Comparison of ENCODE assay signal across 13 cellular contexts in genomic region chr19:371501-372160, GRCh38. TPM values are rescaled to one million over a fixed set of nuclear protein-coding genes. Genes with fewer than 3 reads are reported as not detected.
DNase-seq lines count a peak whose midpoint lies in the region; ATAC-seq, FAIRE-seq and TF ChIP-seq lines count a peak whose summit lies in the region.
"Had no signal": no experiment of that assay in that cellular context is flagged by ENCODE, and none has a peak within 500 bp of the region (broad histone marks: within the 10 kb centered on the region; RNA-seq: fewer than 3 reads in every experiment).

No MANE protein-coding gene starts in this region.

- no peak overlapping the region for H3K4me3 ChIP-seq in kidney (ENCODE audit: low read length in 2 of 2)
- H3K4me3 ChIP-seq: SJSA1, thoracic aorta had no signal

- POLR2A ChIA-PET in activated naive CD8-positive, alpha-beta T cell treated with anti-CD3 and anti-CD28 coated beads, Interleukin-2, amount 10 ng/mL, durations not matched to agents 7 days and 5 days (lab: Charles Lee) = interaction anchor here (0.5 kb wide), 1 partner anchor 24 kb away, joined by 3 read pairs; no protein-coding TSS in a partner anchor

- H3K27me3 Mint-ChIP-seq in activated naive CD8-positive, alpha-beta T cell treated with anti-CD3 and anti-CD28 coated beads, Interleukin-2, amount 10 ng/mL, durations not matched to agents 7 days and 5 days = no peaks in the 10 kb centered on the region
- peaks cover 56% of the 10 kb centered on the region for H3K27me3 Mint-ChIP-seq in activated naive CD8-positive, alpha-beta T cell treated with anti-CD3 and anti-CD28 coated beads for 36 hours
- no peaks in the 10 kb centered on the region for H3K27me3 Mint-ChIP-seq in activated T-helper 2 cell treated with anti-CD3 and anti-CD28 coated beads, Interferon-gamma antibody, Interleukin-2, Interleukin-4, amounts not matched to agents 10 μg/mL and 5 μg/mL and 100 μg/mL, durations not matched to agents 14 hours and 24 hours and 36 hours (ENCODE audit: low read depth)

- ATAC-seq in activated naive CD8-positive, alpha-beta T cell treated with anti-CD3 and anti-CD28 coated beads, Interleukin-2, amount 10 ng/mL, durations not matched to agents 7 days and 5 days (ENCODE audit: low read depth) = no peak
- ATAC-seq in HG02938 (IDR thresholded peaks at IDR 0.05; ENCODE audit: unreplicated experiment) (no peak), HG02610 (IDR thresholded peaks at IDR 0.05; ENCODE audit: unreplicated experiment) (no peak)

- H3K27ac Mint-ChIP-seq in activated naive CD8-positive, alpha-beta T cell treated with anti-CD3 and anti-CD28 coated beads, Interleukin-2, amount 10 ng/mL, durations not matched to agents 7 days and 5 days = no peak overlapping the region
- no peak overlapping the region for H3K27ac Mint-ChIP-seq in activated naive CD8-positive, alpha-beta T cell treated with anti-CD3 and anti-CD28 coated beads for 36 hours
- H3K27ac Mint-ChIP-seq in activated T-helper 2 cell treated with anti-CD3 and anti-CD28 coated beads, Interferon-gamma antibody, Interleukin-2, Interleukin-4, amounts not matched to agents 10 μg/mL and 5 μg/mL and 100 μg/mL, durations not matched to agents 14 hours and 24 hours and 36 hours = no peak overlapping the region

- TF ChIP-seq CTCF in kidney (IDR thresholded peaks at IDR 0.05; ENCODE audit: borderline replicate concordance, extremely low read depth, insufficient read depth) = no peak

- no peaks in the 10 kb centered on the region for H3K4me1 Mint-ChIP-seq in activated naive CD8-positive, alpha-beta T cell treated with anti-CD3 and anti-CD28 coated beads, Interleukin-2, amount 10 ng/mL, durations not matched to agents 7 days and 5 days
- H3K4me1 Mint-ChIP-seq in activated naive CD8-positive, alpha-beta T cell treated with anti-CD3 and anti-CD28 coated beads for 36 hours = no peaks in the 10 kb centered on the region
- no peaks in the 10 kb centered on the region for H3K4me1 Mint-ChIP-seq in activated T-helper 2 cell treated with anti-CD3 and anti-CD28 coated beads, Interferon-gamma antibody, Interleukin-2, Interleukin-4, amounts not matched to agents 10 μg/mL and 5 μg/mL and 100 μg/mL, durations not matched to agents 14 hours and 24 hours and 36 hours (ENCODE audit: low read depth)

- intact Hi-C loops in kidney (cut with DNase I) = no loop called here
- intact Hi-C loops in activated T-helper 2 cell treated with anti-CD3 and anti-CD28 coated beads, Interferon-gamma antibody, Interleukin-2, Interleukin-4, amounts not matched to agents 10 μg/mL and 5 μg/mL and 100 μg/mL, durations not matched to agents 14 hours and 24 hours and 36 hours (cut with micrococcal nuclease) = no loop called here

- no peaks in the 10 kb centered on the region for H3K4me1 ChIP-seq in kidney (ENCODE audit: control insufficient read depth in 1 of 2, insufficient read depth in 1 of 2, low read depth in 1 of 2, low read length in 2 of 2)
- H3K4me1 ChIP-seq: SJSA1 had no signal

- H3K36me3 Mint-ChIP-seq in activated naive CD8-positive, alpha-beta T cell treated with anti-CD3 and anti-CD28 coated beads, Interleukin-2, amount 10 ng/mL, durations not matched to agents 7 days and 5 days = no peaks in the 10 kb centered on the region
- no peaks in the 10 kb centered on the region for H3K36me3 Mint-ChIP-seq in activated naive CD8-positive, alpha-beta T cell treated with anti-CD3 and anti-CD28 coated beads for 36 hours
- no peaks in the 10 kb centered on the region for H3K36me3 Mint-ChIP-seq in activated T-helper 2 cell treated with anti-CD3 and anti-CD28 coated beads, Interferon-gamma antibody, Interleukin-2, Interleukin-4, amounts not matched to agents 10 μg/mL and 5 μg/mL and 100 μg/mL, durations not matched to agents 14 hours and 24 hours and 36 hours (ENCODE audit: low read depth)

- peak; percentile 5 for DNase-seq in activated naive CD8-positive, alpha-beta T cell treated with anti-CD3 and anti-CD28 coated beads, Interleukin-2, amount 10 ng/mL, durations not matched to agents 7 days and 5 days
- no peak for DNase-seq in activated naive CD8-positive, alpha-beta T cell treated with anti-CD3 and anti-CD28 coated beads for 36 hours
- DNase-seq in RPMI8226 = peak; percentile 71
- DNase-seq in kidney = peak; percentile 27
- no peak for DNase-seq in activated T-helper 2 cell treated with anti-CD3 and anti-CD28 coated beads, Interferon-gamma antibody, Interleukin-2, Interleukin-4, amounts not matched to agents 10 μg/mL and 5 μg/mL and 100 μg/mL, durations not matched to agents 14 hours and 24 hours and 36 hours (ENCODE audit: low spot score)
- DNase-seq in stimulated activated CD8-positive, alpha-beta memory T cell treated with anti-CD3 and anti-CD28 coated beads, Interleukin-4, amount 100 ng/mL, for 48 hours = no peak
- DNase-seq: cortex of kidney had no signal

- H3K9me3 Mint-ChIP-seq in activated naive CD8-positive, alpha-beta T cell treated with anti-CD3 and anti-CD28 coated beads, Interleukin-2, amount 10 ng/mL, durations not matched to agents 7 days and 5 days = no peaks in the 10 kb centered on the region
- no peaks in the 10 kb centered on the region for H3K9me3 Mint-ChIP-seq in activated naive CD8-positive, alpha-beta T cell treated with anti-CD3 and anti-CD28 coated beads for 36 hours
- no peaks in the 10 kb centered on the region for H3K9me3 Mint-ChIP-seq in activated T-helper 2 cell treated with anti-CD3 and anti-CD28 coated beads, Interferon-gamma antibody, Interleukin-2, Interleukin-4, amounts not matched to agents 10 μg/mL and 5 μg/mL and 100 μg/mL, durations not matched to agents 14 hours and 24 hours and 36 hours

- no peak overlapping the region for H3K4me3 Mint-ChIP-seq in activated naive CD8-positive, alpha-beta T cell treated with anti-CD3 and anti-CD28 coated beads, Interleukin-2, amount 10 ng/mL, durations not matched to agents 7 days and 5 days
- H3K4me3 Mint-ChIP-seq in activated naive CD8-positive, alpha-beta T cell treated with anti-CD3 and anti-CD28 coated beads for 36 hours = no peak overlapping the region
- H3K4me3 Mint-ChIP-seq in activated T-helper 2 cell treated with anti-CD3 and anti-CD28 coated beads, Interferon-gamma antibody, Interleukin-2, Interleukin-4, amounts not matched to agents 10 μg/mL and 5 μg/mL and 100 μg/mL, durations not matched to agents 14 hours and 24 hours and 36 hours (ENCODE audit: low read depth) = no peak overlapping the region

- H3K36me3 ChIP-seq in kidney (ENCODE audit: control insufficient read depth in 1 of 2, insufficient read depth in 2 of 2, low read length in 2 of 2) = no peaks in the 10 kb centered on the region
- H3K36me3 ChIP-seq: SJSA1, thoracic aorta had no signal

- H3K27ac ChIP-seq in kidney (ENCODE audit: low read depth in 2 of 2, low read length in 2 of 2) = no peak overlapping the region
- H3K27ac ChIP-seq: SJSA1, thoracic aorta had no signal

- no peaks in the 10 kb centered on the region for H3K9me3 ChIP-seq in kidney (ENCODE audit: control insufficient read depth in 1 of 2, low read length in 2 of 2)
- H3K9me3 ChIP-seq: SJSA1, thoracic aorta had no signal

- no peak for FAIRE-seq in kidney (lab: Jason Lieb, UNC)

- H3K9ac ChIP-seq in kidney (ENCODE audit: low read length in 2 of 2) = no peak overlapping the region

RNA-seq across cellular contexts. Expression of gene MIER2, which starts 27.0 kb away (rescaled TPM):
- 10 to 100 TPM; 23.4 to 24.9 TPM for total RNA-seq in activated naive CD8-positive, alpha-beta T cell treated with anti-CD3 and anti-CD28 coated beads, Interleukin-2, amount 10 ng/mL, durations not matched to agents 7 days and 5 days
- total RNA-seq in activated naive CD8-positive, alpha-beta T cell treated with anti-CD3 and anti-CD28 coated beads for 36 hours = 10 to 100 TPM; 17.2 to 18.6 TPM
- total RNA-seq in kidney = 23.4 TPM
- 18.4 TPM for polyA plus RNA-seq in kidney (ENCODE audit: insufficient read depth, low read depth, low replicate concordance)
- 29.2 and 30.5 TPM in 2 replicates for total RNA-seq in activated T-helper 2 cell treated with anti-CD3 and anti-CD28 coated beads, Interferon-gamma antibody, Interleukin-2, Interleukin-4, amounts not matched to agents 10 μg/mL and 5 μg/mL and 100 μg/mL, durations not matched to agents 14 hours and 24 hours and 36 hours

RNA-seq across cellular contexts. Expression of gene C2CD4C, which starts 37.3 kb away (rescaled TPM):
- not detected for total RNA-seq in activated naive CD8-positive, alpha-beta T cell treated with anti-CD3 and anti-CD28 coated beads, Interleukin-2, amount 10 ng/mL, durations not matched to agents 7 days and 5 days
- under 1 TPM; 0.12 to 0.19 TPM for total RNA-seq in activated naive CD8-positive, alpha-beta T cell treated with anti-CD3 and anti-CD28 coated beads for 36 hours
- 1.9 TPM for total RNA-seq in kidney
- polyA plus RNA-seq in kidney (ENCODE audit: insufficient read depth, low read depth, low replicate concordance) = 0.99 TPM
- 0.14 and 0.23 TPM in 2 replicates for total RNA-seq in activated T-helper 2 cell treated with anti-CD3 and anti-CD28 coated beads, Interferon-gamma antibody, Interleukin-2, Interleukin-4, amounts not matched to agents 10 μg/mL and 5 μg/mL and 100 μg/mL, durations not matched to agents 14 hours and 24 hours and 36 hours
- total RNA-seq: M059J had no signal
- polyA plus RNA-seq: aorta had no signal

Comparison
In these comparisons a context has a peak if more than half of its experiments do, and no peak if none do; other contexts are left out.
1. DNase-seq: peak in activated naive CD8-positive, alpha-beta T cell treated with anti-CD3 and anti-CD28 coated beads, Interleukin-2, amount 10 ng/mL, durations not matched to agents 7 days and 5 days (single experiment), RPMI8226 (single experiment) and kidney (single experiment); none in activated naive CD8-positive, alpha-beta T cell treated with anti-CD3 and anti-CD28 coated beads for 36 hours (single experiment), activated T-helper 2 cell treated with anti-CD3 and anti-CD28 coated beads, Interferon-gamma antibody, Interleukin-2, Interleukin-4, amounts not matched to agents 10 μg/mL and 5 μg/mL and 100 μg/mL, durations not matched to agents 14 hours and 24 hours and 36 hours (single experiment) and stimulated activated CD8-positive, alpha-beta memory T cell treated with anti-CD3 and anti-CD28 coated beads, Interleukin-4, amount 100 ng/mL, for 48 hours (single experiment).